34 cellular contexts compared by ENCODE assay signal in the genomic region with DNA sequence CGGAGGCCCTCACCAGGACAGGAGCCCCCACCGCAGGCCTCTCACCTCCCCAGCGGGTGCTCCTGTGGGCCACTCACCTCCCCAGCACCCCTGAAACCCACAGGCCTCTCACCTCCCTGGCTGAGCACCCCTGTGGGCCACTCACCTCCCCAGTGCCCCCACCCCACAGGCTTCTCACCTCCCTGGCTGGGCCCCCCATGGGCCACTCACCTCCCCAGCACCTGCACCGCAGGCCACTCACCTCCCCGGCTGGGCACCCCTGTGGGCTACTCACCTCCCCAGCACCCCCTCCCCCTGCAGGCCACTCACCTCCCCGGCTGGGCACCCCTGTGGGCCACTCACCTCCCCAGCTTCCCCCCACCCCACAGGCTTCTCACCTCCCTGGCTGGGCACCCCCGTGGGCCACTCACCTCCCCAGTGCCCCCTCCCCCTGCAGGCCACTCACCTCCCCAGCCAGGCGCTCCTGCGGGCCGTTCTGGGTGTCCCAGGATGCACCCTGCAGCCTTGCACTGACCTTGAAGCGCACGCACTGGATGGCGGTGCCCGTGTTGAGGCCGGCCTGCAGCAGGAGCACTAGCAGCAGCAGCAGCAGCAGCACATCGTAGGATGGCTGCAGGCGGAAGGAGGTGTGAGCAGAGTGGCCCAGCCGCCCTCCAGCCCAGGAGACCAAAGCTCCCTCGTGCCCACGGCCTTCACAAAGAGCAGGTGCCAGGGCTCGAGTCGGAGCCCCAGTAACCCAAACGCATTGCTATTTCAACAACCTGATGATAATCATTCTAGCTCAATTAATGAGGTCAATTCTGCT. TPM values are rescaled to one million over a fixed set of nuclear protein-coding genes. Genes with fewer than 3 reads are reported as not detected.
"Had no signal": no experiment of that assay in that cellular context is flagged by ENCODE, and none has a peak within 500 bp of the region (broad histone marks: within the 10 kb centered on the region; RNA-seq: fewer than 3 reads in every experiment).

No MANE protein-coding gene starts in this region.

- H3K27ac ChIP-seq: colonic mucosa, epithelial cell of prostate, esophagus muscularis mucosa, neutrophil, pancreas, right lobe of liver, suprapubic skin, transverse colon, upper lobe of right lung, vagina had no signal

- H3K9me3 ChIP-seq: colonic mucosa, esophagus muscularis mucosa, neutrophil, pancreas, right lobe of liver, suprapubic skin, transverse colon, upper lobe of right lung, vagina had no signal

- H3K4me1 ChIP-seq: colonic mucosa, pancreas, right lobe of liver had no signal

- H3K4me3 ChIP-seq: colonic mucosa, esophagus muscularis mucosa, lung, pancreas, right lobe of liver, smooth muscle cell, suprapubic skin, transverse colon, upper lobe of right lung, vagina had no signal

- H3K36me3 ChIP-seq: colonic mucosa, esophagus muscularis mucosa, pancreas, right lobe of liver, suprapubic skin, transverse colon, upper lobe of right lung, vagina had no signal

- H3K4me1 Mint-ChIP-seq: memory B cell; natural killer cell; stimulated activated effector memory CD8-positive, alpha-beta T cell treated with anti-CD3 and anti-CD28 coated beads, Interleukin-12 subunit alpha, Interleukin-12 subunit beta, amount 100 ng/mL, for 72 hours had no signal

- H3K9me3 Mint-ChIP-seq: dendritic cell treated with granulocyte-macrophage colony-stimulating factor and Interleukin-4, amounts not matched to agents 40 ng/mL and 50 ng/mL, for 4 days; endodermal cell; immature natural killer cell; memory B cell; natural killer cell; stimulated activated effector memory CD8-positive, alpha-beta T cell treated with anti-CD3 and anti-CD28 coated beads, Interleukin-12 subunit alpha, Interleukin-12 subunit beta, amount 100 ng/mL, for 72 hours; stimulated activated naive CD8-positive, alpha-beta T cell treated with anti-CD3 and anti-CD28 coated beads, Interleukin-15, Interleukin-2, amounts not matched to agents 100 ng/mL and 50 ng/mL, for 24 hours had no signal

- H3K4me2 ChIP-seq: smooth muscle cell had no signal

- DNase-seq: colonic mucosa; effector CD8-positive, alpha-beta T cell; endodermal cell; hypothalamus; immature natural killer cell; islet precursor cell; natural killer cell; right lobe of liver; stimulated activated CD4-positive, alpha-beta T cell treated with anti-CD3 and anti-CD28 coated beads, Interleukin-12 subunit alpha, Interleukin-12 subunit beta, amount 100 ng/mL, for 4 hours; stimulated activated CD4-positive, alpha-beta T cell treated with anti-CD3 and anti-CD28 coated beads, Interleukin-2, amount 100 ng/mL, for 24 hours; stimulated activated CD4-positive, alpha-beta T cell treated with anti-CD3 and anti-CD28 coated beads, Interleukin-4, amount 100 ng/mL, for 24 hours; transverse colon; upper lobe of right lung had no signal

- H3K36me3 Mint-ChIP-seq: memory B cell; natural killer cell; stimulated activated effector memory CD8-positive, alpha-beta T cell treated with anti-CD3 and anti-CD28 coated beads, Interleukin-12 subunit alpha, Interleukin-12 subunit beta, amount 100 ng/mL, for 72 hours had no signal

- H3K27me3 ChIP-seq: vagina had no signal

- FAIRE-seq: frontal cortex, pancreas had no signal

- H3K27ac Mint-ChIP-seq: dendritic cell treated with granulocyte-macrophage colony-stimulating factor and Interleukin-4, amounts not matched to agents 40 ng/mL and 50 ng/mL, for 4 days; endodermal cell; immature natural killer cell; memory B cell; natural killer cell; stimulated activated effector memory CD8-positive, alpha-beta T cell treated with anti-CD3 and anti-CD28 coated beads, Interleukin-12 subunit alpha, Interleukin-12 subunit beta, amount 100 ng/mL, for 72 hours; stimulated activated naive CD8-positive, alpha-beta T cell treated with anti-CD3 and anti-CD28 coated beads, Interleukin-15, Interleukin-2, amounts not matched to agents 100 ng/mL and 50 ng/mL, for 24 hours had no signal

- H3K4me3 Mint-ChIP-seq: dendritic cell treated with granulocyte-macrophage colony-stimulating factor and Interleukin-4, amounts not matched to agents 40 ng/mL and 50 ng/mL, for 4 days; endodermal cell; immature natural killer cell; memory B cell; natural killer cell; stimulated activated effector memory CD8-positive, alpha-beta T cell treated with anti-CD3 and anti-CD28 coated beads, Interleukin-12 subunit alpha, Interleukin-12 subunit beta, amount 100 ng/mL, for 72 hours; stimulated activated naive CD8-positive, alpha-beta T cell treated with anti-CD3 and anti-CD28 coated beads, Interleukin-15, Interleukin-2, amounts not matched to agents 100 ng/mL and 50 ng/mL, for 24 hours had no signal

- ATAC-seq: natural killer cell; pancreas; stimulated activated effector memory CD8-positive, alpha-beta T cell treated with anti-CD3 and anti-CD28 coated beads, Interleukin-12 subunit alpha, Interleukin-12 subunit beta, amount 100 ng/mL, for 72 hours; upper lobe of right lung had no signal

RNA-seq across cellular contexts. Expression of a gene that starts 5.7 kb away (rescaled TPM):
- total RNA-seq: chondrocyte, colonic mucosa, esophagus muscularis mucosa, frontal cortex, liver, lung, mononuclear cell, natural killer cell, omental fat pad, pancreas, posterior vena cava, pulmonary artery endothelial cell, right lobe of liver, smooth muscle cell, suprapubic skin, transverse colon, upper lobe of right lung, vagina had no signal
- polyA plus RNA-seq: immature natural killer cell, liver, lung, neural cell, pancreas, thymus had no signal

RNA-seq across cellular contexts. Expression of a gene that starts 21.4 kb away (rescaled TPM):
- total RNA-seq: colonic mucosa, pulmonary artery endothelial cell, transverse colon had no signal
- polyA plus RNA-seq: neural cell had no signal

RNA-seq across cellular contexts. Expression of a gene that starts 26.0 kb away (rescaled TPM):
- total RNA-seq: mononuclear cell had no signal
- polyA plus RNA-seq: neural cell had no signal

RNA-seq across cellular contexts. Expression of a gene that starts 51.2 kb away (rescaled TPM):
- total RNA-seq: esophagus muscularis mucosa, mononuclear cell, natural killer cell, omental fat pad, pancreas, posterior vena cava, right lobe of liver, suprapubic skin, upper lobe of right lung, vagina had no signal
- polyA plus RNA-seq: immature natural killer cell, liver, neural cell, pancreas, smooth muscle cell had no signal
